ENCODE assay signal across 18 cellular contexts in genomic region chr16:65523258-65523950, GRCh38.
DNase-seq lines count a peak whose midpoint lies in the region; ATAC-seq, FAIRE-seq and TF ChIP-seq lines count a peak whose summit lies in the region.
"Had no signal": no experiment of that assay in that cellular context is flagged by ENCODE, and none has a peak within 500 bp of the region (broad histone marks: within the 10 kb centered on the region; RNA-seq: fewer than 3 reads in every experiment).

No MANE protein-coding gene starts in this region.

- H3K27me3 ChIP-seq in HepG2 (ENCODE audit: control insufficient read depth in 1 of 2, insufficient read depth in 2 of 2, low read length in 2 of 2): peaks cover 0 to 7% of the 10 kb centered on the region in 2 experiments; a peak in 2 of 5 replicates
- H3K27me3 ChIP-seq in right lobe of liver: no peaks in the 10 kb centered on the region

- no peak overlapping the region for H3K4me2 ChIP-seq in HepG2 (ENCODE audit: low read depth, low read length)

- ATAC-seq in HepG2: peak; percentile 59
- no peak for ATAC-seq in right lobe of liver
- ATAC-seq in activated CD8-positive, alpha-beta memory T cell treated with anti-CD3 and anti-CD28 coated beads, Interleukin-2, amount 10 ng/mL, durations not matched to agents 7 days and 5 days: no peak
- no peak for ATAC-seq in HG03095 (IDR thresholded peaks at IDR 0.05; ENCODE audit: unreplicated experiment)

- no peak for DNase-seq in HepG2 (ENCODE audit: low spot score)
- DNase-seq in right lobe of liver: no peak
- DNase-seq in SW480 (ENCODE audit: low spot score): peak; percentile 4
- DNase-seq in nephron progenitor cell: no peak
- no peak for DNase-seq in stimulated activated CD4-positive, alpha-beta T cell treated with anti-CD3 and anti-CD28 coated beads, Interleukin-2, amount 100 ng/mL, for 24 hours
- no peak for DNase-seq in activated CD8-positive, alpha-beta memory T cell treated with anti-CD3 and anti-CD28 coated beads, Interleukin-2, amount 10 ng/mL, durations not matched to agents 7 days and 5 days
- no peak for DNase-seq in T-helper 2 cell
- DNase-seq: EL; NCI-H1417 treated with DMSO at 0.1 percent for 48 hours; NCI-H1930; NCI-H510A treated with DMSO at 0.1 percent for 48 hours; NK-92 treated with Interleukin-12 subunit alpha and Interleukin-12 subunit beta, amount 100 ng/mL, for 24 hours; RPMI8226; SIG-M5 had no signal

- H3K4me1 ChIP-seq in HepG2 (ENCODE audit: insufficient read depth, low read length) (peaks cover 9% of the 10 kb centered on the region; the same call in 1 of the 2 replicates), right lobe of liver (no peaks in the 10 kb centered on the region)

- TF ChIP-seq EP300 in HepG2 (IDR thresholded peaks at IDR 0.05; ENCODE audit: low read depth in 2 of 2, low read length in 2 of 2) (no peak), HepG2 (CRISPR knock-in tag; IDR thresholded peaks at IDR 0.05; ENCODE audit: borderline replicate concordance) (no peak)

- H3K4me3 ChIP-seq in HepG2 (replicated peaks in 1 of 3; ENCODE audit: insufficient read depth in 1 of 3, low read depth in 2 of 3, low read length in 3 of 3) (no peak overlapping the region), right lobe of liver (no peak overlapping the region)

- no peaks in the 10 kb centered on the region for H4K20me1 ChIP-seq in HepG2 (ENCODE audit: insufficient read depth, low read length)

- in situ Hi-C loops in HepG2 (cut with HindIII; ENCODE audit: extremely low pct_ligation_motif_present, low pct_unique_long_range_greater_than_20kb): no loop called here

- no peak overlapping the region for H2AFZ ChIP-seq in HepG2 (ENCODE audit: low read length)

- WGBS in HepG2 (ENCODE audit: low lambda C conversion rate): 2% methylated on average over 6 of the region's 6 CpGs
- 32% methylated on average over 3 of the region's 6 CpGs for WGBS in right lobe of liver (ENCODE audit: insufficient coverage, low coverage, low lambda C conversion rate, missing lambda C conversion rate)

- peaks cover 7% of the 10 kb centered on the region for H3K27me3 Mint-ChIP-seq in nephron progenitor cell (ENCODE audit: low read depth, poor library complexity)
- no peaks in the 10 kb centered on the region for H3K27me3 Mint-ChIP-seq in activated CD8-positive, alpha-beta memory T cell treated with anti-CD3 and anti-CD28 coated beads, Interleukin-2, amount 10 ng/mL, durations not matched to agents 7 days and 5 days

- intact Hi-C loops in HepG2 (cut with micrococcal nuclease; ENCODE audit: unreplicated experiment) (no loop called here), right lobe of liver (cut with DNase I) (no loop called here)

- H3K9ac ChIP-seq in HepG2 (ENCODE audit: insufficient read depth, low read depth, low read length): no peak overlapping the region

- H3K27ac ChIP-seq in HepG2 (ENCODE audit: extremely low read length, insufficient read depth, low read length) (no peak overlapping the region), right lobe of liver (no peak overlapping the region)

- peak overlapping the region; percentile 66 for H3K4me3 Mint-ChIP-seq in nephron progenitor cell
- no peak overlapping the region for H3K4me3 Mint-ChIP-seq in activated CD8-positive, alpha-beta memory T cell treated with anti-CD3 and anti-CD28 coated beads, Interleukin-2, amount 10 ng/mL, durations not matched to agents 7 days and 5 days
- H3K4me3 Mint-ChIP-seq: CD14-positive monocyte had no signal

- H3K4me1 Mint-ChIP-seq in nephron progenitor cell: peaks cover 61% of the 10 kb centered on the region
- no peaks in the 10 kb centered on the region for H3K4me1 Mint-ChIP-seq in activated CD8-positive, alpha-beta memory T cell treated with anti-CD3 and anti-CD28 coated beads, Interleukin-2, amount 10 ng/mL, durations not matched to agents 7 days and 5 days
- H3K4me1 Mint-ChIP-seq: CD14-positive monocyte had no signal

- peak overlapping the region; percentile 91 for H3K27ac Mint-ChIP-seq in nephron progenitor cell
- H3K27ac Mint-ChIP-seq in activated CD8-positive, alpha-beta memory T cell treated with anti-CD3 and anti-CD28 coated beads, Interleukin-2, amount 10 ng/mL, durations not matched to agents 7 days and 5 days: no peak overlapping the region
- H3K27ac Mint-ChIP-seq: CD14-positive monocyte had no signal

- POLR2A ChIA-PET in HepG2 (lab: Yijun Ruan, JAX): no interaction called here

- TF ChIP-seq POLR2A in HepG2 (IDR thresholded peaks at IDR 0.05; ENCODE audit: insufficient read depth in 1 of 2, low read depth in 2 of 2, low read length in 2 of 2): no peak
- TF ChIP-seq POLR2A in right lobe of liver (IDR thresholded peaks at IDR 0.05): no peak

- peaks cover 4% of the 10 kb centered on the region for H3K36me3 Mint-ChIP-seq in nephron progenitor cell (ENCODE audit: low read depth)
- no peaks in the 10 kb centered on the region for H3K36me3 Mint-ChIP-seq in activated CD8-positive, alpha-beta memory T cell treated with anti-CD3 and anti-CD28 coated beads, Interleukin-2, amount 10 ng/mL, durations not matched to agents 7 days and 5 days
- H3K36me3 Mint-ChIP-seq: CD14-positive monocyte had no signal

- TF ChIP-seq RAD21 in HepG2 (CRISPR knock-in tag; IDR thresholded peaks at IDR 0.05): no peak

- BruUV-seq in HepG2 (replicated peaks; lab: Mats Ljungman, UMichigan): no TSS peak

- FAIRE-seq in HepG2 (lab: Jason Lieb, UNC): no peak
- FAIRE-seq: GM19239, H54 had no signal

- TF ChIP-seq CTCF in HepG2 (CRISPR knock-in tag; IDR thresholded peaks at IDR 0.05) (no peak), right lobe of liver (IDR thresholded peaks at IDR 0.05) (no peak), nephron progenitor cell (IDR thresholded peaks at IDR 0.05) (no peak)

- H3K9me3 Mint-ChIP-seq in nephron progenitor cell: peaks cover 17% of the 10 kb centered on the region
- H3K9me3 Mint-ChIP-seq in activated CD8-positive, alpha-beta memory T cell treated with anti-CD3 and anti-CD28 coated beads, Interleukin-2, amount 10 ng/mL, durations not matched to agents 7 days and 5 days (ENCODE audit: low read depth): peaks cover 5% of the 10 kb centered on the region

- H3K9me3 ChIP-seq in HepG2 (ENCODE audit: low read length) (peaks cover 11% of the 10 kb centered on the region; the same call in 1 of the 2 replicates), right lobe of liver (no peaks in the 10 kb centered on the region)

- no peaks in the 10 kb centered on the region for H3K36me3 ChIP-seq in HepG2 (replicated peaks in 1 of 2; ENCODE audit: control insufficient read depth in 1 of 2, insufficient read depth in 2 of 2, low read length in 2 of 2)
- H3K36me3 ChIP-seq in right lobe of liver: no peaks in the 10 kb centered on the region

- CTCF ChIA-PET in HepG2 (lab: Yijun Ruan, JAX; ENCODE audit: low intra/inter-chr PET ratio, low total read pairs): no interaction called here
- CTCF ChIA-PET in activated CD8-positive, alpha-beta memory T cell treated with anti-CD3 and anti-CD28 coated beads, Interleukin-2, amount 10 ng/mL, durations not matched to agents 7 days and 5 days (lab: Charles Lee): no interaction called here

- H3K79me2 ChIP-seq in HepG2 (ENCODE audit: insufficient read depth, low read length): no peaks in the 10 kb centered on the region

TF ChIP-seq in HepG2, 621 proteins besides CTCF, POLR2A, EP300 and RAD21:
- 0 out of 2 replicates have a peak, but pooled peaks have one; percentile 52 for TF ChIP-seq ZBTB43 (CRISPR knock-in tag; conservative IDR thresholded peaks at IDR 0.05)
- no peak for TF ChIP-seq NRL (CRISPR knock-in tag; IDR thresholded peaks at IDR 0.05; ENCODE audit: borderline replicate concordance)
